In genomic region chr7:29723122-29723521, GRCh38 we compare ENCODE assay signal across 1 cellular context.
TF ChIP-seq lines count a peak whose summit lies in the region.

No MANE protein-coding gene starts in this region.

TF ChIP-seq in endothelial cell of umbilical vein, 7 proteins besides CTCF, POLR2A, EP300 and RAD21 (continued from another document):
- peak; percentile 52 for TF ChIP-seq POLR2AphosphoS5 (IDR thresholded peaks at IDR 0.05; ENCODE audit: insufficient read depth, low read depth, low read length)
